ENCODE assay signal across 8 cellular contexts in genomic region chr13:19927117-19927734, GRCh38. TPM values are rescaled to one million over a fixed set of nuclear protein-coding genes. Genes with fewer than 3 reads are reported as not detected.
A peak's percentile ranks its signal among the peaks of the same experiment; 100 is the strongest.
DNase-seq lines count a peak whose midpoint lies in the region; ATAC-seq and TF ChIP-seq lines count a peak whose summit lies in the region.

No MANE protein-coding gene starts in this region.

- no peaks in the 10 kb centered on the region for H3K36me3 ChIP-seq in ascending aorta
- no peaks in the 10 kb centered on the region for H3K36me3 ChIP-seq in left lung

- TF ChIP-seq CTCF in ascending aorta (IDR thresholded peaks at IDR 0.05), result peak; percentile 15 to 42 (median 26)
- peak; percentile 29 to 34 for TF ChIP-seq CTCF in left lung (IDR thresholded peaks at IDR 0.05)
- no peak for TF ChIP-seq CTCF in coronary artery (IDR thresholded peaks at IDR 0.05)

- no peak overlapping the region for H3K27ac Mint-ChIP-seq in stimulated activated memory B cell treated with anti-CD40 and anti-IgM and Interleukin-4, amounts not matched to agents 10 μg/mL and 1 μg/mL and 100 μg/mL, for 72 hours

- DNase-seq in COR-L47 (lab: John Stamatoyannopoulos, UW), result peak; percentile 31
- peak; percentile 22 for DNase-seq in KBM-7
- no peak for DNase-seq in ascending aorta (ENCODE audit: low spot score in 2 of 2)
- DNase-seq in left lung, result no peak
- DNase-seq in coronary artery (ENCODE audit: low spot score), result no peak
- no peak for DNase-seq in NCI-H2081 treated with DMSO at 0.1 percent for 48 hours (lab: John Stamatoyannopoulos, UW)
- no peak for DNase-seq in stimulated activated naive CD4-positive, alpha-beta T cell treated with Interleukin-2 at 50 U/mL for 16 hours (lab: John Stamatoyannopoulos, UW)

- in situ Hi-C loops in KBM-7 (cut with MboI; ENCODE audit: low pct_unique_long_range_greater_than_20kb, low sequenced_read_pairs), result no loop called here

- H3K4me1 ChIP-seq in ascending aorta (no peaks in the 10 kb centered on the region), left lung (no peaks in the 10 kb centered on the region)

- H3K9me3 ChIP-seq in ascending aorta (no peaks in the 10 kb centered on the region), left lung (no peaks in the 10 kb centered on the region)

- peaks cover 7% of the 10 kb centered on the region for H3K27me3 Mint-ChIP-seq in stimulated activated memory B cell treated with anti-CD40 and anti-IgM and Interleukin-4, amounts not matched to agents 10 μg/mL and 1 μg/mL and 100 μg/mL, for 72 hours

- H3K4me3 Mint-ChIP-seq in stimulated activated memory B cell treated with anti-CD40 and anti-IgM and Interleukin-4, amounts not matched to agents 10 μg/mL and 1 μg/mL and 100 μg/mL, for 72 hours, result no peak overlapping the region

- H3K36me3 Mint-ChIP-seq in stimulated activated memory B cell treated with anti-CD40 and anti-IgM and Interleukin-4, amounts not matched to agents 10 μg/mL and 1 μg/mL and 100 μg/mL, for 72 hours, result no peaks in the 10 kb centered on the region

- intact Hi-C loops in ascending aorta (cut with DNase I), result loop anchor here (2.0 to 5.0 kb wide), 2 partner anchors 35 to 236 kb away; no protein-coding TSS in a partner anchor
- intact Hi-C loops in left lung (cut with DNase I), result no loop called here

- no peak overlapping the region for H3K27ac ChIP-seq in ascending aorta
- H3K27ac ChIP-seq in left lung, result no peak overlapping the region
- H3K27ac ChIP-seq in coronary artery, result no peak overlapping the region

- no peaks in the 10 kb centered on the region for H3K9me3 Mint-ChIP-seq in stimulated activated memory B cell treated with anti-CD40 and anti-IgM and Interleukin-4, amounts not matched to agents 10 μg/mL and 1 μg/mL and 100 μg/mL, for 72 hours

- H3K27me3 ChIP-seq in ascending aorta (no peaks in the 10 kb centered on the region), left lung (no peaks in the 10 kb centered on the region)

- H3K4me3 ChIP-seq in ascending aorta (no peak overlapping the region), left lung (no peak overlapping the region), coronary artery (no peak overlapping the region)

- peak; percentile 58 for ATAC-seq in left lung
- no peak for ATAC-seq in stimulated activated memory B cell treated with anti-CD40 and anti-IgM and Interleukin-4, amounts not matched to agents 10 μg/mL and 1 μg/mL and 100 μg/mL, for 72 hours

- H3K4me1 Mint-ChIP-seq in stimulated activated memory B cell treated with anti-CD40 and anti-IgM and Interleukin-4, amounts not matched to agents 10 μg/mL and 1 μg/mL and 100 μg/mL, for 72 hours, result peaks cover 6% of the 10 kb centered on the region

RNA-seq across cellular contexts. Expression of gene ZMYM2, which starts 31.3 kb away (rescaled TPM):
- total RNA-seq in ascending aorta, result 76.6 TPM
- total RNA-seq in left lung, result 10 to 100 TPM; 64.8 to 67.8 TPM

Comparison
In these comparisons a context has a peak if more than half of its experiments do, and no peak if none do; other contexts are left out.
1. DNase-seq: peak in COR-L47 (single experiment) and KBM-7 (single experiment); none in ascending aorta (0 of 2), left lung (0 of 2), coronary artery (single experiment), NCI-H2081 treated with DMSO at 0.1 percent for 48 hours (single experiment) and stimulated activated naive CD4-positive, alpha-beta T cell treated with Interleukin-2 at 50 U/mL for 16 hours (single experiment).